21 cellular contexts compared by ENCODE assay signal in the genomic region with DNA sequence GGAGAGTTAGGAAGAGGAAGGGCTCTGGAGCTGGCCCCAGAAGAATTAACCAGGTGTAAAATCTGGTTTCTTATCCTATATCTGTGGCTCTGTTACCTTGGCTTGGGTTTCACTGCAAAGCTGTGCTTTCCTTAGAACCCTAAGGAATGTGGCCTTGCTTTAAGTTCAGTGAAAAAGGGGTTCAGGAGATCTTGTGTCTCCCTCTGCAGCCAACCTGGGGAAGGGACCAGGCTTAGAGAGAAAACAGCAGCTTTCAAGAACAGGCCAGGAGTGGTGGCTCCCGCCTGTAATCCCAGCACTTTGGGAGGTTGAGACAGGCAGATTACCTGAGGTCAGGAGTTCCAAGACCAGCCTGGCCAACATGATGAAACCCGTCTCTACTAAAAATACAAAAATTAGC. TPM values are rescaled to one million over a fixed set of nuclear protein-coding genes. Genes with fewer than 3 reads are reported as not detected.
A peak's percentile ranks its signal among the peaks of the same experiment; 100 is the strongest.
DNase-seq lines count a peak whose midpoint lies in the region; ATAC-seq and TF ChIP-seq lines count a peak whose summit lies in the region.
"Had no signal": no experiment of that assay in that cellular context is flagged by ENCODE, and none has a peak within 500 bp of the region (broad histone marks: within the 10 kb centered on the region; RNA-seq: fewer than 3 reads in every experiment).

No MANE protein-coding gene starts in this region.

- no peaks in the 10 kb centered on the region for H3K79me2 ChIP-seq in HCT116 (ENCODE audit: insufficient read depth, low read length)

- POLR2A ChIA-PET in BJ (lab: Charles Lee) (no interaction called here), HCT116 (lab: Charles Lee) (no interaction called here), WTC11 (lab: Charles Lee) (interaction anchor here (1.1 to 2.8 kb wide), 2 partner anchors 16 to 19 kb away, joined by 3 to 19 read pairs; partner anchors contain the start of gene MYCL)

- H3K9me3 Mint-ChIP-seq in WTC11 = no peaks in the 10 kb centered on the region
- H3K9me3 Mint-ChIP-seq: activated T-cell treated with anti-CD3 and anti-CD28 coated beads, Interleukin-2, amount 50 U/mL, for 72 hours; T-helper 1 cell treated with Interleukin-12 subunit alpha and Interleukin-12 subunit beta and Interleukin-4 antibody, amounts not matched to agents 30 μg/mL and 1 μg/mL, for 36 hours had no signal

- H3K9me2 ChIP-seq in HCT116 (ENCODE audit: insufficient read depth) = no peaks in the 10 kb centered on the region

- peaks cover 24% of the 10 kb centered on the region for H3K4me1 Mint-ChIP-seq in WTC11

- H3K36me3 ChIP-seq in BJ (ENCODE audit: control insufficient read depth, insufficient read depth, low read length) (no peaks in the 10 kb centered on the region), HCT116 (ENCODE audit: control insufficient read depth in 1 of 2, insufficient read depth in 2 of 2, low read length in 2 of 2) (no peaks in the 10 kb centered on the region)
- H3K36me3 ChIP-seq: breast epithelium, esophagus muscularis mucosa, ovary, transverse colon had no signal

- intact Hi-C loops in HCT116 (cut with micrococcal nuclease) = no loop called here

- H3K27me3 ChIP-seq in BJ (ENCODE audit: control insufficient read depth, insufficient read depth, low read length) (no peaks in the 10 kb centered on the region; the same call in 1 of the 2 replicates), HCT116 (ENCODE audit: insufficient read depth, low read length) (no peaks in the 10 kb centered on the region), foreskin keratinocyte (no peaks in the 10 kb centered on the region)
- H3K27me3 ChIP-seq: breast epithelium, dorsolateral prefrontal cortex, ovary had no signal

- no TSS peak for BruUV-seq in HCT116 (replicated peaks; lab: Mats Ljungman, UMichigan)

- H4K20me1 ChIP-seq in HCT116 (ENCODE audit: insufficient read depth) = no peaks in the 10 kb centered on the region

- H3K4me2 ChIP-seq in HCT116 (ENCODE audit: low read length) = no peak overlapping the region

- no peak overlapping the region for H3K4me3 Mint-ChIP-seq in WTC11
- H3K4me3 Mint-ChIP-seq: activated T-cell treated with anti-CD3 and anti-CD28 coated beads, Interleukin-2, amount 50 U/mL, for 72 hours; T-helper 1 cell treated with Interleukin-12 subunit alpha and Interleukin-12 subunit beta and Interleukin-4 antibody, amounts not matched to agents 30 μg/mL and 1 μg/mL, for 36 hours had no signal

- no peak overlapping the region for H2AFZ ChIP-seq in HCT116 (ENCODE audit: low read depth, low read length, poor library complexity, severe bottlenecking)

- H3K4me3 ChIP-seq in BJ (ENCODE audit: low read depth, low read length) (no peak overlapping the region), HCT116 (replicated peaks in 1 of 2; ENCODE audit: low read depth in 1 of 2, low read length in 2 of 2) (no peak overlapping the region)
- H3K4me3 ChIP-seq: breast epithelium, dorsolateral prefrontal cortex, esophagus muscularis mucosa, ovary, transverse colon had no signal

- peak; percentile 28; the same call in 1 of the 2 replicates for TF ChIP-seq RAD21 in HCT116 (IDR thresholded peaks at IDR 0.05; ENCODE audit: low read depth)

- peak overlapping the region; percentile 57; the same call in 1 of the 2 replicates for H3K27ac Mint-ChIP-seq in WTC11
- H3K27ac Mint-ChIP-seq: T-helper 1 cell treated with Interleukin-12 subunit alpha and Interleukin-12 subunit beta and Interleukin-4 antibody, amounts not matched to agents 30 μg/mL and 1 μg/mL, for 36 hours had no signal

- DNase-seq in BJ (ENCODE audit: low read depth) (no peak), HCT116 (ENCODE audit: low read depth, low spot score) (no peak), WTC11 (ENCODE audit: low spot score) (peak; percentile 30), foreskin keratinocyte (no peak), NCI-H1694 (lab: John Stamatoyannopoulos, UW) (no peak)
- DNase-seq in activated effector memory CD4-positive, alpha-beta T cell treated with anti-CD3 and anti-CD28 coated beads, Interleukin-2, amount 50 U/mL, for 16 hours = no peak
- DNase-seq: activated T-cell treated with anti-CD3 and anti-CD28 coated beads, Interleukin-2, amount 50 U/mL, for 72 hours; DND-41; dorsolateral prefrontal cortex; NCI-H1417 treated with DMSO at 0.1 percent for 48 hours; NCI-H446; ovary; SHP77; stimulated activated CD4-positive, alpha-beta T cell treated with anti-CD3 and anti-CD28 coated beads, Interleukin-1b, Interleukin-23, amount 100 ng/mL, for 48 hours; stimulated activated naive CD8-positive, alpha-beta T cell treated with anti-CD3 and anti-CD28 coated beads, Interleukin-15, Interleukin-2, amounts not matched to agents 100 U/mL and 50 U/mL, for 24 hours; transverse colon had no signal

- no peaks in the 10 kb centered on the region for H3K27me3 Mint-ChIP-seq in WTC11 (ENCODE audit: low read depth)

- no peaks in the 10 kb centered on the region for H3K36me3 Mint-ChIP-seq in WTC11

- TF ChIP-seq POLR2A in HCT116 (IDR thresholded peaks at IDR 0.05; ENCODE audit: borderline replicate concordance, extremely low read depth, insufficient read depth, insufficient read length) = no peak

- CTCF ChIA-PET in BJ (lab: Yijun Ruan, JAX) (interaction anchor here (0.9 to 8.7 kb wide), 12 partner anchors 9 to 114 kb away, joined by 3 to 228 read pairs (median 13); partner anchors contain the start of genes MFSD2A and MYCL), HCT116 (lab: Charles Lee) (interaction anchor here (0.8 to 3.1 kb wide), 3 partner anchors 8 to 38 kb away, joined by 4 to 11 read pairs (median 9); partner anchors contain the start of genes MFSD2A and MYCL), WTC11 (lab: Charles Lee) (interaction anchor here (0.6 to 5.9 kb wide), 18 partner anchors 12 to 456 kb away, joined by 3 to 110 read pairs (median 4); partner anchors contain the start of genes MFSD2A, MYCL and SMAP2)

- H3K9ac ChIP-seq in HCT116 (ENCODE audit: low read length) = no peak overlapping the region

- no peaks in the 10 kb centered on the region for H3K9me3 ChIP-seq in HCT116 (ENCODE audit: control insufficient read depth in 1 of 2, insufficient read depth in 1 of 2, low read depth in 1 of 2, low read length in 2 of 2)
- H3K9me3 ChIP-seq: breast epithelium, esophagus muscularis mucosa, ovary, transverse colon had no signal

- TF ChIP-seq CTCF in BJ (IDR thresholded peaks at IDR 0.05; ENCODE audit: insufficient read depth, low read depth, low read length) (0 out of 2 replicates have a peak, but pooled peaks have one; percentile 24), HCT116 (IDR thresholded peaks at IDR 0.05 in 2 of 3, conservative IDR thresholded peaks at IDR 0.05 in 1 of 3; ENCODE audit: borderline replicate concordance in 1 of 3, insufficient read depth in 1 of 3, low read depth in 2 of 3, low read length in 2 of 3) (no peak), WTC11 (IDR thresholded peaks at IDR 0.05) (no peak), foreskin keratinocyte (conservative IDR thresholded peaks at IDR 0.05) (peak; percentile 47)

- H3K4me1 ChIP-seq in HCT116 (ENCODE audit: control insufficient read depth in 1 of 2, insufficient read depth in 2 of 2, low read length in 2 of 2) (peaks cover 0 to 5% of the 10 kb centered on the region in 2 experiments; a peak in 1 of 4 replicates), foreskin keratinocyte (no peaks in the 10 kb centered on the region)
- H3K4me1 ChIP-seq: breast epithelium, transverse colon had no signal

- RAD21 ChIA-PET in HCT116 (lab: Charles Lee; ENCODE audit: low non-redundant PET in 1 of 2, low total read pairs in 2 of 2, uncharacterized antibody in 2 of 2, unreplicated experiment in 2 of 2) = no interaction called here

- no peak overlapping the region for H3K27ac ChIP-seq in HCT116 (ENCODE audit: low read depth, low read length)
- no peak overlapping the region for H3K27ac ChIP-seq in foreskin keratinocyte
- H3K27ac ChIP-seq: breast epithelium, dorsolateral prefrontal cortex, esophagus muscularis mucosa, ovary, transverse colon had no signal

- ATAC-seq in HCT116 = no peak
- peak; percentile 14 for ATAC-seq in WTC11
- no peak for ATAC-seq in foreskin keratinocyte
- no peak for ATAC-seq in HG03354 (IDR thresholded peaks at IDR 0.05; ENCODE audit: poor library complexity, severe bottlenecking, unreplicated experiment)
- ATAC-seq in GM21515 (IDR thresholded peaks at IDR 0.05; ENCODE audit: unreplicated experiment) = no peak
- ATAC-seq: activated T-cell treated with anti-CD3 and anti-CD28 coated beads, Interleukin-2, amount 50 U/mL, for 72 hours; stimulated activated naive CD8-positive, alpha-beta T cell treated with anti-CD3 and anti-CD28 coated beads, Interleukin-15, Interleukin-2, amounts not matched to agents 100 U/mL and 50 U/mL, for 24 hours had no signal

TF ChIP-seq in HCT116, 20 proteins besides CTCF, POLR2A, EP300 and RAD21 (continues in another document):
- TF ChIP-seq YY1 (IDR thresholded peaks at IDR 0.05; ENCODE audit: extremely low read depth, insufficient replicate concordance, low read depth, low read length) = no peak
- TF ChIP-seq ZFX (IDR thresholded peaks at IDR 0.05) = no peak
- TF ChIP-seq TCF7L2 (IDR thresholded peaks at IDR 0.05; ENCODE audit: borderline replicate concordance, extremely low read depth, insufficient read depth, insufficient read length) = no peak
- no peak for TF ChIP-seq CEBPB (IDR thresholded peaks at IDR 0.05; ENCODE audit: low read depth)

TF ChIP-seq in WTC11, 78 proteins besides CTCF, POLR2A, EP300 and RAD21 (continues in another document):
- TF ChIP-seq, protein P1, sequence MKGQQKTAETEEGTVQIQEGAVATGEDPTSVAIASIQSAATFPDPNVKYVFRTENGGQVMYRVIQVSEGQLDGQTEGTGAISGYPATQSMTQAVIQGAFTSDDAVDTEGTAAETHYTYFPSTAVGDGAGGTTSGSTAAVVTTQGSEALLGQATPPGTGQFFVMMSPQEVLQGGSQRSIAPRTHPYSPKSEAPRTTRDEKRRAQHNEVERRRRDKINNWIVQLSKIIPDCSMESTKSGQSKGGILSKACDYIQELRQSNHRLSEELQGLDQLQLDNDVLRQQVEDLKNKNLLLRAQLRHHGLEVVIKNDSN (CRISPR knock-in tag; IDR thresholded peaks at IDR 0.05) = no peak

RNA-seq across cellular contexts. Expression of gene MYCL, which starts 16.1 kb away (rescaled TPM):
- 0.22 TPM in 2 replicates for polyA plus RNA-seq in BJ (2011; rRNA removed)
- polyA minus RNA-seq in BJ (2011; rRNA and poly(A)+ RNA removed) = 0.14 TPM in 1 of 2 replicates, not detected in the other
- 10.0 TPM for total RNA-seq in HCT116 (2021; ENCODE audit: unreplicated experiment)
- polyA plus RNA-seq in HCT116 (2012) = 9.3 and 9.9 TPM in 2 replicates
- 31.0 to 32.6 TPM (median 32.2 TPM) in 3 replicates for total RNA-seq in WTC11 (2021)
- total RNA-seq in foreskin keratinocyte = 5.6 and 6.1 TPM in 2 replicates
- polyA plus RNA-seq in foreskin keratinocyte = 3.3 TPM in 2 replicates

RNA-seq across cellular contexts. Expression of gene TRIT1, which starts 34.5 kb away (rescaled TPM):
- polyA plus RNA-seq in BJ (2011; rRNA removed) (12.7 and 21.4 TPM in 2 replicates), foreskin keratinocyte (15.9 and 17.0 TPM in 2 replicates)
- 10.5 and 12.7 TPM in 2 replicates for polyA minus RNA-seq in BJ (2011; rRNA and poly(A)+ RNA removed)
- total RNA-seq in HCT116 (2021; ENCODE audit: unreplicated experiment) (32.3 TPM), WTC11 (2021) (26.3 to 31.4 TPM (median 27.3 TPM) in 3 replicates), foreskin keratinocyte (23.9 and 25.8 TPM in 2 replicates)
- polyA plus RNA-seq in HCT116 (2012) = 12.2 and 22.2 TPM in 2 replicates

RNA-seq across cellular contexts. Expression of gene MFSD2A, which starts 37.1 kb away (rescaled TPM):
- polyA plus RNA-seq in BJ (2011; rRNA removed) (0.94 and 2.0 TPM in 2 replicates), foreskin keratinocyte (47.6 and 49.8 TPM in 2 replicates)
- 1.4 and 2.2 TPM in 2 replicates for polyA minus RNA-seq in BJ (2011; rRNA and poly(A)+ RNA removed)
- total RNA-seq in HCT116 (2021; ENCODE audit: unreplicated experiment) (8.0 TPM), WTC11 (2021) (11.5 to 14.0 TPM (median 12.9 TPM) in 3 replicates), foreskin keratinocyte (55.1 and 62.0 TPM in 2 replicates)
- polyA plus RNA-seq in HCT116 (2012) = 3.2 and 4.2 TPM in 2 replicates

Comparison
In these comparisons a context has a peak if more than half of its experiments do, and no peak if none do; other contexts are left out.
1. CTCF ChIP-seq: peak in BJ (single experiment) and foreskin keratinocyte (single experiment); none in HCT116 (0 of 3) and WTC11 (single experiment).